Comparison of ENCODE assay signal across 9 cellular contexts in the genomic region with DNA sequence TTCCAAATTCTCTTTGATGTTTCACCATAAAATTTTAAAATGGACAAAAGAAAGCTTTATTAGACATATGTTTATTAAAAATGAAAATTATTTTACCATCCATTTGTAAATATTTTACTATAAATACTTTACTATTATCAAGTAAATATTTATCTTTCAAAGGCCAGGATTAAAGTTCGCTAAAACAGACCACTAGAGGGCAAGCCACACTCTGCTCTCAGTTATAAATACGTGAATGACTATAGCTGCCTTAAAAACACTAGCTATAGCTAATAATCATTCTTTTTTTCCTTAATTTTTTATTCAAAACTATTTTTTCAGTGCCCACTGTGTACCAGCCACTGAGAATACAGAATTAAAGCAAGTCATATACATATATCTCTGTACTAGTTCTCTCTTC. TPM values are rescaled to one million over a fixed set of nuclear protein-coding genes. Genes with fewer than 3 reads are reported as not detected.
DNase-seq lines count a peak whose midpoint lies in the region; ATAC-seq and TF ChIP-seq lines count a peak whose summit lies in the region.
"Had no signal": no experiment of that assay in that cellular context is flagged by ENCODE, and none has a peak within 500 bp of the region (broad histone marks: within the 10 kb centered on the region; RNA-seq: fewer than 3 reads in every experiment).

No MANE protein-coding gene starts in this region.

- H3K27me3 Mint-ChIP-seq in MCF 10A (ENCODE audit: insufficient read depth, unreplicated experiment), result no peaks in the 10 kb centered on the region

- H4K20me1 ChIP-seq in neural cell (ENCODE audit: insufficient read depth), result no peaks in the 10 kb centered on the region

- H3K36me3 ChIP-seq in neural cell (ENCODE audit: insufficient read depth, low read length), result no peaks in the 10 kb centered on the region

- H3K4me3 ChIP-seq in GM12865 (ENCODE audit: low read depth, low read length) (no peak overlapping the region), LNCaP clone FGC (ENCODE audit: low read depth, low read length) (no peak overlapping the region), neural cell (ENCODE audit: low read length) (no peak overlapping the region)

- intact Hi-C loops in MCF 10A (cut with micrococcal nuclease), result loop anchor here (1.0 to 5.0 kb wide), 3 partner anchors 343 to 842 kb away; no protein-coding TSS in a partner anchor

- peaks cover 20% of the 10 kb centered on the region for H3K27me3 ChIP-seq in neural cell (ENCODE audit: insufficient read depth, low read depth, low read length)

- DNase-seq in GM12865 (ENCODE audit: low read depth) (peak; percentile 19), LNCaP clone FGC (ENCODE audit: low read depth) (peak; percentile 11), MCF 10A (ENCODE audit: unreplicated experiment) (peak; percentile 46), DMS114 treated with DMSO at 0.1 percent for 48 hours (lab: John Stamatoyannopoulos, UW; ENCODE audit: unreplicated experiment) (no peak)
- no peak for DNase-seq in stimulated activated CD4-positive, alpha-beta T cell treated with anti-CD3 and anti-CD28 coated beads, Interleukin-2, amount 100 ng/mL, for 48 hours

- no peak overlapping the region for H3K27ac ChIP-seq in neural cell (ENCODE audit: low read length)

- CTCF ChIA-PET in MCF 10A (lab: Yijun Ruan, JAX), result interaction anchor here (0.5 to 2.2 kb wide), 22 partner anchors 9 to 1494 kb away, joined by 3 to 17 read pairs (median 3); no protein-coding TSS in a partner anchor

- peak; percentile 41 for TF ChIP-seq CTCF in GM12865 (IDR thresholded peaks at IDR 0.05; ENCODE audit: insufficient read depth, low read depth, low read length, missing control alignments)
- peak; percentile 33 for TF ChIP-seq CTCF in LNCaP clone FGC (IDR thresholded peaks at IDR 0.05; ENCODE audit: control insufficient read depth, extremely low read depth, insufficient read depth)
- peak; percentile 59 for TF ChIP-seq CTCF in MCF 10A (IDR thresholded peaks at IDR 0.05; ENCODE audit: unreplicated experiment)
- peak; percentile 70 for TF ChIP-seq CTCF in neural cell (IDR thresholded peaks at IDR 0.05; ENCODE audit: poor library complexity, severe bottlenecking)

- TF ChIP-seq EP300 in neural cell (conservative IDR thresholded peaks at IDR 0.05; ENCODE audit: poor library complexity, severe bottlenecking), result no peak

- BruUV-seq in MCF 10A (replicated peaks; lab: Mats Ljungman, UMichigan), result no TSS peak

- H3K4me1 Mint-ChIP-seq in MCF 10A (ENCODE audit: insufficient read depth, unreplicated experiment), result peaks cover 17% of the 10 kb centered on the region

- no peaks in the 10 kb centered on the region for H3K36me3 Mint-ChIP-seq in MCF 10A (ENCODE audit: insufficient read depth, unreplicated experiment)

- POLR2A ChIA-PET in MCF 10A (lab: Yijun Ruan, JAX), result interaction anchor here (0.6 to 0.7 kb wide), 3 partner anchors 17 to 66 kb away, joined by 3 read pairs; no protein-coding TSS in a partner anchor

- ATAC-seq in HG03039 (IDR thresholded peaks at IDR 0.05; ENCODE audit: unreplicated experiment) (no peak), HG02623 (IDR thresholded peaks at IDR 0.05; ENCODE audit: unreplicated experiment) (no peak)

- no peak overlapping the region for H3K27ac Mint-ChIP-seq in MCF 10A (ENCODE audit: low read depth, unreplicated experiment)
- H3K27ac Mint-ChIP-seq: stimulated activated naive CD8-positive, alpha-beta T cell treated with anti-CD3 and anti-CD28 coated beads, Interleukin-15, Interleukin-2, amounts not matched to agents 100 ng/mL and 50 ng/mL, for 24 hours had no signal

- no peaks in the 10 kb centered on the region for H3K79me2 ChIP-seq in neural cell (replicated peaks; ENCODE audit: insufficient read depth, low read length)

- no peaks in the 10 kb centered on the region for H3K9me2 ChIP-seq in neural cell (ENCODE audit: insufficient read depth, low read length)

- peak; percentile 76 for TF ChIP-seq RAD21 in neural cell (conservative IDR thresholded peaks at IDR 0.05)

- H3K4me3 Mint-ChIP-seq in MCF 10A (ENCODE audit: unreplicated experiment), result no peak overlapping the region
- H3K4me3 Mint-ChIP-seq: stimulated activated naive CD8-positive, alpha-beta T cell treated with anti-CD3 and anti-CD28 coated beads, Interleukin-15, Interleukin-2, amounts not matched to agents 100 ng/mL and 50 ng/mL, for 24 hours had no signal

- H3K4me2 ChIP-seq in neural cell (ENCODE audit: low read length), result no peak overlapping the region

- no peaks in the 10 kb centered on the region for H3K9me3 ChIP-seq in neural cell (ENCODE audit: low read length)

- H3K9ac ChIP-seq in neural cell (ENCODE audit: low read length), result no peak overlapping the region

- H3F3A ChIP-seq in neural cell (ENCODE audit: insufficient read depth, low read length, poor library complexity, severe bottlenecking), result no peaks in the 10 kb centered on the region

- no peak overlapping the region for H2AFZ ChIP-seq in neural cell (ENCODE audit: low read depth, low read length)

- H3K9me3 Mint-ChIP-seq in MCF 10A (ENCODE audit: unreplicated experiment), result no peaks in the 10 kb centered on the region

TF ChIP-seq in neural cell, 6 proteins besides CTCF, POLR2A, EP300 and RAD21:
- TF ChIP-seq MXI1 (conservative IDR thresholded peaks at IDR 0.05; ENCODE audit: poor library complexity, severe bottlenecking) (no peak), SMC3 (conservative IDR thresholded peaks at IDR 0.05; ENCODE audit: poor library complexity) (peak; percentile 72)
TF ChIP-seq in neural cell: peak in this region for 1.

RNA-seq across cellular contexts. Expression of gene UNC5C, which starts 38.6 kb away (rescaled TPM):
- total RNA-seq in MCF 10A (2022), result not detected in 2 replicates
- polyA plus RNA-seq in neural cell, result 0.56 and 0.72 TPM in 2 replicates
- 2.2 and 2.5 TPM in 2 replicates for polyA minus RNA-seq in neural cell

Comparison
In these comparisons a context has a peak if more than half of its experiments do, and no peak if none do; other contexts are left out.
1. DNase-seq: peak in GM12865 (single experiment), LNCaP clone FGC (single experiment) and MCF 10A (single experiment); none in DMS114 treated with DMSO at 0.1 percent for 48 hours (single experiment) and stimulated activated CD4-positive, alpha-beta T cell treated with anti-CD3 and anti-CD28 coated beads, Interleukin-2, amount 100 ng/mL, for 48 hours (0 of 2).
2. Peak in every context shown above with its lines, with median percentiles within 50 percentile points of each other: CTCF ChIP-seq.